1 cellular context compared by ENCODE assay signal in genomic region chr5:177455661-177456590, GRCh38.
TF ChIP-seq lines count a peak whose summit lies in the region.

No MANE protein-coding gene starts in this region.

TF ChIP-seq in liver, 16 proteins besides CTCF, POLR2A, EP300 and RAD21 (continued from another document):
- TF ChIP-seq ZBTB33 (IDR thresholded peaks at IDR 0.05) = no peak
- no peak for TF ChIP-seq HNF4G (IDR thresholded peaks at IDR 0.05)
- TF ChIP-seq SP1 (IDR thresholded peaks at IDR 0.05) = peak; percentile 29
- TF ChIP-seq FOXA1 (IDR thresholded peaks at IDR 0.05) = no peak
- TF ChIP-seq GABPA (IDR thresholded peaks at IDR 0.05 in 1 of 2, conservative IDR thresholded peaks at IDR 0.05 in 1 of 2) = no peak
- TF ChIP-seq JUND (IDR thresholded peaks at IDR 0.05) = no peak
